ENCODE assay signal across 24 cellular contexts in the genomic region with DNA sequence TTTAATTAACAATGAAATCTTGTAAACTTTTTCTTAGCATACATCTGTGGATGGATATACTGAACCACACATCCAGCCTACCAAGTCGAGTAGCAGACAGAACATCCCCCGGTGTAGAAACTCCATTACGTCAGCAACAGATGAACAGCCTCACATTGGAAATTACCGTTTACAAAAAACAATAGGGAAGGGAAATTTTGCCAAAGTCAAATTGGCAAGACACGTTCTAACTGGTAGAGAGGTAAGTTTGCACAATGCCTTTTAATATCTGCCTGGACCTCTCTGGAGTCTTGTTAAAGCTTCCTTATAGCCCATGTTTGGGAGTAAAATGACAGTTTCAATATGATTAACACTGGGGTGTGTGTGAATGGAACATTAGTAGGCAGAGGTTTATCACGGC. TPM values are rescaled to one million over a fixed set of nuclear protein-coding genes. Genes with fewer than 3 reads are reported as not detected.
"Had no signal": no experiment of that assay in that cellular context is flagged by ENCODE, and none has a peak within 500 bp of the region (broad histone marks: within the 10 kb centered on the region; RNA-seq: fewer than 3 reads in every experiment).

No MANE protein-coding gene starts in this region.

- H3K27ac ChIP-seq: adrenal gland, ascending aorta, brain microvascular endothelial cell, left ventricle myocardium inferior, sigmoid colon, thoracic aorta had no signal

- H3K4me1 ChIP-seq: ascending aorta, left ventricle myocardium inferior, sigmoid colon had no signal

- H3K4me3 ChIP-seq: adrenal gland, ascending aorta, left ventricle myocardium inferior, sigmoid colon, thoracic aorta had no signal

- FAIRE-seq: colon had no signal

- H3K36me3 ChIP-seq: adrenal gland, ascending aorta, brain microvascular endothelial cell, left ventricle myocardium inferior, thoracic aorta had no signal

- H3K27me3 ChIP-seq: adrenal gland, ascending aorta, brain microvascular endothelial cell, sigmoid colon had no signal

- ATAC-seq: activated CD4-positive, alpha-beta T cell treated with anti-CD3 and anti-CD28 coated beads for 36 hours; activated T-helper 17 cell treated with anti-CD3 and anti-CD28 coated beads, Interleukin-2, amount 50 U/mL, for 72 hours; natural killer cell treated with Interleukin-12 subunit alpha and Interleukin-12 subunit beta and Interleukin-15 and Interleukin-18, amount 100 ng/mL, for 72 hours; T-helper 17 cell had no signal

- DNase-seq: activated B cell treated with CpG ODN at 0.5 μM for 24 hours; activated CD4-positive, alpha-beta T cell treated with anti-CD3 and anti-CD28 coated beads for 36 hours; activated CD4-positive, alpha-beta T cell treated with anti-CD3 and anti-CD28 coated beads, Interleukin-2, amount 50 U/mL, for 4 hours; activated CD8-positive, alpha-beta memory T cell treated with anti-CD3 and anti-CD28 coated beads for 24 hours; activated CD8-positive, alpha-beta memory T cell treated with anti-CD3 and anti-CD28 coated beads, Interleukin-2, amount 50 U/mL, for 4 hours; activated naive CD4-positive, alpha-beta T cell; activated T-cell treated with anti-CD3 and anti-CD28 coated beads, Interleukin-2, amount 50 U/mL, for 24 hours; adrenal gland; brain microvascular endothelial cell; foreskin fibroblast; immature natural killer cell; kidney glomerular epithelial cell; left ventricle myocardium inferior; midbrain; retina; sigmoid colon; stimulated activated CD4-positive, alpha-beta T cell treated with anti-CD3 and anti-CD28 coated beads, Interleukin-4, amount 100 ng/mL, for 24 hours; stimulated activated naive CD4-positive, alpha-beta T cell treated with Interleukin-2 at 50 U/mL for 16 hours; T-helper 17 cell had no signal

RNA-seq across cellular contexts. Expression of gene MARK1, which starts 51.4 kb away (rescaled TPM):
- total RNA-seq: activated CD4-positive, alpha-beta T cell treated with anti-CD3 and anti-CD28 coated beads for 36 hours; natural killer cell treated with Interleukin-12 subunit alpha and Interleukin-12 subunit beta and Interleukin-15 and Interleukin-18, amount 100 ng/mL, for 72 hours had no signal
- polyA plus RNA-seq: immature natural killer cell had no signal
